Comparison of ENCODE assay signal across 14 cellular contexts in the genomic region with DNA sequence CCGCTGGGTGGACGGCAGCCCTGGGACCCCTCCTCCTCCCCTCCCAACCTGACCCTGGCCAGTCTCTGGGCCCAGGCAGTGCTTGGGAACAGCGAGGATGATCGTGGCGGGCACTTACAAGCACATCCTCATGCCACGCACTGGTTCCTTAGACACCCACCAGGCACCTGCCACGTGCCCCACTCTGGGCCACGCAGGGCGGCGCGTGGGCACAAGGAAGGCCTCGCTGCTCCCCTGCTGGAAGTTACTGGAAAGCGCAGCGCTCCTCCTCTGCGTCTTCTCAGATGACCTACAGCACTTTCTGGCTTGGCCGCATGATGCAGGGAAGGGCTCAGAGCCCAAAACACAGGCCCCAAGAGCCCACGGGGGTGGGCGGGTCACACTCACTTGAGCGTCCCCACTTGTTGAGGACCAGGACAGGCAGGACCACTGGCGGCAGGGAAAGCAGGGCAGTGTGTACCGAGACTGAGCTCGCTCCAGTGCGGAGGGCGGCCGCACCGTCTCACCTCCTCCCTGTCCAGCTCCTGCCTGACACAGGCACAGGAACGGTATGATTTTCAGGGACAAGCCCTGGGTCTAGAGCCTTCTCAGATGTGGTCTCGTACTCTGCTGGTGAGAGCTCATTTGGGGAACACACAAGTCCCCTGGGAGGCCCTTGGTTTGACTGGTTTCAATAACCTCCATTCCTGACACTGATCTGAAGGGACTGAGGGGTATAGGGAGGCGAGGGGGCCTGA.
DNase-seq lines count a peak whose midpoint lies in the region; ATAC-seq and TF ChIP-seq lines count a peak whose summit lies in the region.
"Had no signal": no experiment of that assay in that cellular context is flagged by ENCODE, and none has a peak within 500 bp of the region (broad histone marks: within the 10 kb centered on the region; RNA-seq: fewer than 3 reads in every experiment).

No MANE protein-coding gene starts in this region.

- peak; percentile 71 for DNase-seq in GM13977 (ENCODE audit: low spot score)
- DNase-seq in neural crest cell (ENCODE audit: low read depth, low spot score): no peak
- DNase-seq in activated T-cell treated with anti-CD3 and anti-CD28 coated beads, Interleukin-2, amount 50 U/mL, for 1 hour: no peak
- DNase-seq in epidermal melanocyte (ENCODE audit: insufficient read length, low spot score): no peak
- no peak for DNase-seq in NCI-H1105 treated with DMSO at 0.1 percent for 48 hours (lab: John Stamatoyannopoulos, UW)
- DNase-seq: activated CD4-positive, CD25-positive, alpha-beta regulatory T cell; CD4-positive, alpha-beta T cell; erythroblast; NCI-H345; right cardiac atrium; thyroid gland had no signal

- in situ Hi-C loops in GM13977 (cut with MboI; ENCODE audit: low pct_unique_long_range_greater_than_20kb, low sequenced_read_pairs, unreplicated experiment): no loop called here

- peaks cover 10% of the 10 kb centered on the region for H3K36me3 Mint-ChIP-seq in neural crest cell (ENCODE audit: low read depth)

- peak; percentile 77 for ATAC-seq in GM21576 (IDR thresholded peaks at IDR 0.05; ENCODE audit: unreplicated experiment)
- peak; percentile 81 for ATAC-seq in HG03108 (IDR thresholded peaks at IDR 0.05; ENCODE audit: unreplicated experiment)
- ATAC-seq in GM21737 (IDR thresholded peaks at IDR 0.05; ENCODE audit: unreplicated experiment): no peak

- no peaks in the 10 kb centered on the region for H3K27me3 Mint-ChIP-seq in neural crest cell (ENCODE audit: low read depth)

- peak overlapping the region; percentile 57 for H3K27ac Mint-ChIP-seq in neural crest cell (ENCODE audit: unreplicated experiment)
- H3K27ac Mint-ChIP-seq: CD4-positive, alpha-beta T cell had no signal

- no peaks in the 10 kb centered on the region for H3K9me3 Mint-ChIP-seq in neural crest cell
- H3K9me3 Mint-ChIP-seq: CD4-positive, alpha-beta T cell had no signal

- no peak overlapping the region for H3K4me3 Mint-ChIP-seq in neural crest cell
- H3K4me3 Mint-ChIP-seq: CD4-positive, alpha-beta T cell had no signal

- peaks cover under 1% of the 10 kb centered on the region for H3K4me1 Mint-ChIP-seq in neural crest cell

- no peak for TF ChIP-seq CTCF in GM13977 (IDR thresholded peaks at IDR 0.05; ENCODE audit: extremely low read depth, insufficient read depth, missing control alignments)
- no peak for TF ChIP-seq CTCF in neural crest cell (conservative IDR thresholded peaks at IDR 0.05)
